ENCODE assay signal across 1 cellular context in the genomic region with DNA sequence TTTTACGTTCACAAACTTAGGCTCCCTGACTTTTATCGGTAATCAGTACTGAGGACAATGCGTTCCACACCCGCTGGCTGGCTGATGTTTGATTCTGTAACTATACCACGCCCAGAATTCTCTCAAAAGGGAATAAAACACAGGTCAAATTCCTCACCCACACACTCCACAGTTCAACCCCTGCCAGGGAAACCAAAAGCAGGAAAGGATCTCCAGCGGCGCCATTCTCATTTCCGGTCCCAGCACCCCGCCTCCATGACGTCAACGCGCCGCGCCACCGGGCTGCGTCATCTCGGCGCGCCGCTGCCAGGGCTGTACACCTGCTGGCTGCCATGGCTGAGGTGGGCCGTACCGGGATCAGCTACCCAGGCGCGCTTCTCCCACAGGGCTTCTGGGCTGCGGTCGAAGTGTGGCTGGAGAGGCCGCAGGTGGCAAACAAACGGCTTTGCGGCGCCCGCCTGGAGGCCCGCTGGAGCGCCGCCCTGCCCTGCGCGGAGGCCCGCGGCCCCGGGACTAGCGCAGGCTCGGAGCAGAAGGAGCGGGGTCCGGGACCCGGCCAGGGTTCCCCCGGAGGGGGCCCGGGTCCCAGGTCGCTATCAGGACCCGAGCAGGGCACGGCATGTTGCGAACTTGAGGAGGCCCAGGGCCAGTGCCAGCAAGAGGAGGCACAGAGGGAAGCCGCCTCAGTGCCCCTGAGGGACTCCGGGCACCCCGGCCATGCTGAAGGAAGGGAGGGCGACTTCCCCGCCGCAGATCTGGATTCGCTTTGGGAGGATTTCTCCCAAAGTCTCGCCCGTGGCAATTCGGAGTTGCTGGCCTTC.
TF ChIP-seq lines count a peak whose summit lies in the region.

A gene (minus strand): TSS at position 233 of the 821 bp plus-strand sequence. CDS start 24,202 bp downstream, outside the sequence.
A gene with protein sequence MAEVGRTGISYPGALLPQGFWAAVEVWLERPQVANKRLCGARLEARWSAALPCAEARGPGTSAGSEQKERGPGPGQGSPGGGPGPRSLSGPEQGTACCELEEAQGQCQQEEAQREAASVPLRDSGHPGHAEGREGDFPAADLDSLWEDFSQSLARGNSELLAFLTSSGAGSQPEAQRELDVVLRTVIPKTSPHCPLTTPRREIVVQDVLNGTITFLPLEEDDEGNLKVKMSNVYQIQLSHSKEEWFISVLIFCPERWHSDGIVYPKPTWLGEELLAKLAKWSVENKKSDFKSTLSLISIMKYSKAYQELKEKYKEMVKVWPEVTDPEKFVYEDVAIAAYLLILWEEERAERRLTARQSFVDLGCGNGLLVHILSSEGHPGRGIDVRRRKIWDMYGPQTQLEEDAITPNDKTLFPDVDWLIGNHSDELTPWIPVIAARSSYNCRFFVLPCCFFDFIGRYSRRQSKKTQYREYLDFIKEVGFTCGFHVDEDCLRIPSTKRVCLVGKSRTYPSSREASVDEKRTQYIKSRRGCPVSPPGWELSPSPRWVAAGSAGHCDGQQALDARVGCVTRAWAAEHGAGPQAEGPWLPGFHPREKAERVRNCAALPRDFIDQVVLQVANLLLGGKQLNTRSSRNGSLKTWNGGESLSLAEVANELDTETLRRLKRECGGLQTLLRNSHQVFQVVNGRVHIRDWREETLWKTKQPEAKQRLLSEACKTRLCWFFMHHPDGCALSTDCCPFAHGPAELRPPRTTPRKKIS (plus strand): TSS at position 287 of the 821 bp plus-strand sequence. CDS start 46 bp downstream, at position 333.

TF ChIP-seq in HEK293, 187 proteins besides CTCF, POLR2A, EP300 and RAD21 (continued from another document and continues in another):
- TF ChIP-seq, protein P1, sequence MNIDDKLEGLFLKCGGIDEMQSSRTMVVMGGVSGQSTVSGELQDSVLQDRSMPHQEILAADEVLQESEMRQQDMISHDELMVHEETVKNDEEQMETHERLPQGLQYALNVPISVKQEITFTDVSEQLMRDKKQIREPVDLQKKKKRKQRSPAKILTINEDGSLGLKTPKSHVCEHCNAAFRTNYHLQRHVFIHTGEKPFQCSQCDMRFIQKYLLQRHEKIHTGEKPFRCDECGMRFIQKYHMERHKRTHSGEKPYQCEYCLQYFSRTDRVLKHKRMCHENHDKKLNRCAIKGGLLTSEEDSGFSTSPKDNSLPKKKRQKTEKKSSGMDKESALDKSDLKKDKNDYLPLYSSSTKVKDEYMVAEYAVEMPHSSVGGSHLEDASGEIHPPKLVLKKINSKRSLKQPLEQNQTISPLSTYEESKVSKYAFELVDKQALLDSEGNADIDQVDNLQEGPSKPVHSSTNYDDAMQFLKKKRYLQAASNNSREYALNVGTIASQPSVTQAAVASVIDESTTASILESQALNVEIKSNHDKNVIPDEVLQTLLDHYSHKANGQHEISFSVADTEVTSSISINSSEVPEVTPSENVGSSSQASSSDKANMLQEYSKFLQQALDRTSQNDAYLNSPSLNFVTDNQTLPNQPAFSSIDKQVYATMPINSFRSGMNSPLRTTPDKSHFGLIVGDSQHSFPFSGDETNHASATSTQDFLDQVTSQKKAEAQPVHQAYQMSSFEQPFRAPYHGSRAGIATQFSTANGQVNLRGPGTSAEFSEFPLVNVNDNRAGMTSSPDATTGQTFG (tag by site-specific recombination; IDR thresholded peaks at IDR 0.05; ENCODE audit: borderline replicate concordance) = no peak
- no peak for TF ChIP-seq ZNF664 (tag by site-specific recombination; IDR thresholded peaks at IDR 0.05)
- no peak for TF ChIP-seq KLF1 (tag by site-specific recombination; IDR thresholded peaks at IDR 0.05)
- no peak for TF ChIP-seq GLI2 (tag by site-specific recombination; IDR thresholded peaks at IDR 0.05; ENCODE audit: borderline replicate concordance, low read depth)
- no peak for TF ChIP-seq TCF7L2 (IDR thresholded peaks at IDR 0.05; ENCODE audit: borderline replicate concordance, low read depth, low read length)
- TF ChIP-seq, protein P2, sequence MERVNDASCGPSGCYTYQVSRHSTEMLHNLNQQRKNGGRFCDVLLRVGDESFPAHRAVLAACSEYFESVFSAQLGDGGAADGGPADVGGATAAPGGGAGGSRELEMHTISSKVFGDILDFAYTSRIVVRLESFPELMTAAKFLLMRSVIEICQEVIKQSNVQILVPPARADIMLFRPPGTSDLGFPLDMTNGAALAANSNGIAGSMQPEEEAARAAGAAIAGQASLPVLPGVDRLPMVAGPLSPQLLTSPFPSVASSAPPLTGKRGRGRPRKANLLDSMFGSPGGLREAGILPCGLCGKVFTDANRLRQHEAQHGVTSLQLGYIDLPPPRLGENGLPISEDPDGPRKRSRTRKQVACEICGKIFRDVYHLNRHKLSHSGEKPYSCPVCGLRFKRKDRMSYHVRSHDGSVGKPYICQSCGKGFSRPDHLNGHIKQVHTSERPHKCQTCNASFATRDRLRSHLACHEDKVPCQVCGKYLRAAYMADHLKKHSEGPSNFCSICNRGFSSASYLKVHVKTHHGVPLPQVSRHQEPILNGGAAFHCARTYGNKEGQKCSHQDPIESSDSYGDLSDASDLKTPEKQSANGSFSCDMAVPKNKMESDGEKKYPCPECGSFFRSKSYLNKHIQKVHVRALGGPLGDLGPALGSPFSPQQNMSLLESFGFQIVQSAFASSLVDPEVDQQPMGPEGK (tag by site-specific recombination; IDR thresholded peaks at IDR 0.05) = no peak
- no peak for TF ChIP-seq ZSCAN30 (tag by site-specific recombination; IDR thresholded peaks at IDR 0.05)
- no peak for TF ChIP-seq ZNF596 (tag by site-specific recombination; IDR thresholded peaks at IDR 0.05)
- TF ChIP-seq ZNF514 (tag by site-specific recombination; IDR thresholded peaks at IDR 0.05) = no peak
- TF ChIP-seq ZNF292 (tag by site-specific recombination; IDR thresholded peaks at IDR 0.05; ENCODE audit: borderline replicate concordance, low read depth) = no peak
- no peak for TF ChIP-seq ZNF426 (tag by site-specific recombination; IDR thresholded peaks at IDR 0.05)
- TF ChIP-seq SCRT2 (tag by site-specific recombination; IDR thresholded peaks at IDR 0.05) = peak; percentile 82
- peak; percentile 89 for TF ChIP-seq ZBTB17 (tag by site-specific recombination; IDR thresholded peaks at IDR 0.05)
- no peak for TF ChIP-seq ZNF266 (tag by site-specific recombination; IDR thresholded peaks at IDR 0.05; ENCODE audit: low read depth)
- 0 out of 2 replicates have a peak, but pooled peaks have one; percentile 13 for TF ChIP-seq OSR2 (tag by site-specific recombination; IDR thresholded peaks at IDR 0.05)
- peak; percentile 61 for TF ChIP-seq ZXDB (tag by site-specific recombination; IDR thresholded peaks at IDR 0.05)
- TF ChIP-seq ZNF239 (tag by site-specific recombination; IDR thresholded peaks at IDR 0.05) = no peak
- TF ChIP-seq, protein P3, sequence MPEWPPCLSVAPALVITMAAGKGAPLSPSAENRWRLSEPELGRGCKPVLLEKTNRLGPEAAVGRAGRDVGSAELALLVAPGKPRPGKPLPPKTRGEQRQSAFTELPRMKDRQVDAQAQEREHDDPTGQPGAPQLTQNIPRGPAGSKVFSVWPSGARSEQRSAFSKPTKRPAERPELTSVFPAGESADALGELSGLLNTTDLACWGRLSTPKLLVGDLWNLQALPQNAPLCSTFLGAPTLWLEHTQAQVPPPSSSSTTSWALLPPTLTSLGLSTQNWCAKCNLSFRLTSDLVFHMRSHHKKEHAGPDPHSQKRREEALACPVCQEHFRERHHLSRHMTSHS (tag by site-specific recombination; IDR thresholded peaks at IDR 0.05) = no peak
- TF ChIP-seq ZNF621 (tag by site-specific recombination; IDR thresholded peaks at IDR 0.05) = no peak
- TF ChIP-seq KLF10 (tag by site-specific recombination; IDR thresholded peaks at IDR 0.05) = peak; percentile 25; the same call in 1 of the 2 replicates
- TF ChIP-seq HOXA7 (CRISPR knock-in tag; IDR thresholded peaks at IDR 0.05; ENCODE audit: borderline replicate concordance) = no peak
- TF ChIP-seq ZNF610 (tag by site-specific recombination; IDR thresholded peaks at IDR 0.05; ENCODE audit: borderline replicate concordance) = no peak
- TF ChIP-seq ZNF626 (tag by site-specific recombination; IDR thresholded peaks at IDR 0.05) = no peak
- no peak for TF ChIP-seq ZNF221 (tag by site-specific recombination; IDR thresholded peaks at IDR 0.05; ENCODE audit: borderline replicate concordance)
- TF ChIP-seq, protein P4, sequence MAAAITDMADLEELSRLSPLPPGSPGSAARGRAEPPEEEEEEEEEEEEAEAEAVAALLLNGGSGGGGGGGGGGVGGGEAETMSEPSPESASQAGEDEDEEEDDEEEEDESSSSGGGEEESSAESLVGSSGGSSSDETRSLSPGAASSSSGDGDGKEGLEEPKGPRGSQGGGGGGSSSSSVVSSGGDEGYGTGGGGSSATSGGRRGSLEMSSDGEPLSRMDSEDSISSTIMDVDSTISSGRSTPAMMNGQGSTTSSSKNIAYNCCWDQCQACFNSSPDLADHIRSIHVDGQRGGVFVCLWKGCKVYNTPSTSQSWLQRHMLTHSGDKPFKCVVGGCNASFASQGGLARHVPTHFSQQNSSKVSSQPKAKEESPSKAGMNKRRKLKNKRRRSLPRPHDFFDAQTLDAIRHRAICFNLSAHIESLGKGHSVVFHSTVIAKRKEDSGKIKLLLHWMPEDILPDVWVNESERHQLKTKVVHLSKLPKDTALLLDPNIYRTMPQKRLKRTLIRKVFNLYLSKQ (tag by site-specific recombination; IDR thresholded peaks at IDR 0.05; ENCODE audit: borderline replicate concordance) = no peak
- no peak for TF ChIP-seq ZNF530 (tag by site-specific recombination; IDR thresholded peaks at IDR 0.05; ENCODE audit: low read depth)
- TF ChIP-seq, protein P5, sequence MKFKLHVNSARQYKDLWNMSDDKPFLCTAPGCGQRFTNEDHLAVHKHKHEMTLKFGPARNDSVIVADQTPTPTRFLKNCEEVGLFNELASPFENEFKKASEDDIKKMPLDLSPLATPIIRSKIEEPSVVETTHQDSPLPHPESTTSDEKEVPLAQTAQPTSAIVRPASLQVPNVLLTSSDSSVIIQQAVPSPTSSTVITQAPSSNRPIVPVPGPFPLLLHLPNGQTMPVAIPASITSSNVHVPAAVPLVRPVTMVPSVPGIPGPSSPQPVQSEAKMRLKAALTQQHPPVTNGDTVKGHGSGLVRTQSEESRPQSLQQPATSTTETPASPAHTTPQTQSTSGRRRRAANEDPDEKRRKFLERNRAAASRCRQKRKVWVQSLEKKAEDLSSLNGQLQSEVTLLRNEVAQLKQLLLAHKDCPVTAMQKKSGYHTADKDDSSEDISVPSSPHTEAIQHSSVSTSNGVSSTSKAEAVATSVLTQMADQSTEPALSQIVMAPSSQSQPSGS (tag by site-specific recombination; IDR thresholded peaks at IDR 0.05; ENCODE audit: low read depth) = peak; percentile 94
- TF ChIP-seq ZNF48 (tag by site-specific recombination; IDR thresholded peaks at IDR 0.05) = no peak
- no peak for TF ChIP-seq ZNF202 (tag by site-specific recombination; IDR thresholded peaks at IDR 0.05; ENCODE audit: borderline replicate concordance)
- no peak for TF ChIP-seq ZSCAN16 (tag by site-specific recombination; IDR thresholded peaks at IDR 0.05)
- peak; percentile 40; the same call in 1 of the 2 replicates for TF ChIP-seq EGR2 (tag by site-specific recombination; IDR thresholded peaks at IDR 0.05; ENCODE audit: low read depth)
- TF ChIP-seq, protein P6, sequence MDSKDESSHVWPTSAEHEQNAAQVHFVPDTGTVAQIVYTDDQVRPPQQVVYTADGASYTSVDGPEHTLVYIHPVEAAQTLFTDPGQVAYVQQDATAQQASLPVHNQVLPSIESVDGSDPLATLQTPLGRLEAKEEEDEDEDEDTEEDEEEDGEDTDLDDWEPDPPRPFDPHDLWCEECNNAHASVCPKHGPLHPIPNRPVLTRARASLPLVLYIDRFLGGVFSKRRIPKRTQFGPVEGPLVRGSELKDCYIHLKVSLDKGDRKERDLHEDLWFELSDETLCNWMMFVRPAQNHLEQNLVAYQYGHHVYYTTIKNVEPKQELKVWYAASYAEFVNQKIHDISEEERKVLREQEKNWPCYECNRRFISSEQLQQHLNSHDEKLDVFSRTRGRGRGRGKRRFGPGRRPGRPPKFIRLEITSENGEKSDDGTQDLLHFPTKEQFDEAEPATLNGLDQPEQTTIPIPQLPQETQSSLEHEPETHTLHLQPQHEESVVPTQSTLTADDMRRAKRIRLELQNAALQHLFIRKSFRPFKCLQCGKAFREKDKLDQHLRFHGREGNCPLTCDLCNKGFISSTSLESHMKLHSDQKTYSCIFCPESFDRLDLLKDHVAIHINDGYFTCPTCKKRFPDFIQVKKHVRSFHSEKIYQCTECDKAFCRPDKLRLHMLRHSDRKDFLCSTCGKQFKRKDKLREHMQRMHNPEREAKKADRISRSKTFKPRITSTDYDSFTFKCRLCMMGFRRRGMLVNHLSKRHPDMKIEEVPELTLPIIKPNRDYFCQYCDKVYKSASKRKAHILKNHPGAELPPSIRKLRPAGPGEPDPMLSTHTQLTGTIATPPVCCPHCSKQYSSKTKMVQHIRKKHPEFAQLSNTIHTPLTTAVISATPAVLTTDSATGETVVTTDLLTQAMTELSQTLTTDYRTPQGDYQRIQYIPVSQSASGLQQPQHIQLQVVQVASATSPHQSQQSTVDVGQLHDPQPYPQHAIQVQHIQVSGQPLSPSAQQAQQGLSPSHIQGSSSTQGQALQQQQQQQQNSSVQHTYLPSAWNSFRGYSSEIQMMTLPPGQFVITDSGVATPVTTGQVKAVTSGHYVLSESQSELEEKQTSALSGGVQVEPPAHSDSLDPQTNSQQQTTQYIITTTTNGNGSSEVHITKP (tag by site-specific recombination; IDR thresholded peaks at IDR 0.05) = no peak
- TF ChIP-seq ZNF629 (tag by site-specific recombination; IDR thresholded peaks at IDR 0.05) = peak; percentile 97
- no peak for TF ChIP-seq SETDB1 (IDR thresholded peaks at IDR 0.05; ENCODE audit: insufficient read length, low read length)
- no peak for TF ChIP-seq ZNF654 (tag by site-specific recombination; IDR thresholded peaks at IDR 0.05; ENCODE audit: low read depth)
- no peak for TF ChIP-seq ZFP3 (tag by site-specific recombination; IDR thresholded peaks at IDR 0.05; ENCODE audit: low read depth)
- TF ChIP-seq, protein P7, sequence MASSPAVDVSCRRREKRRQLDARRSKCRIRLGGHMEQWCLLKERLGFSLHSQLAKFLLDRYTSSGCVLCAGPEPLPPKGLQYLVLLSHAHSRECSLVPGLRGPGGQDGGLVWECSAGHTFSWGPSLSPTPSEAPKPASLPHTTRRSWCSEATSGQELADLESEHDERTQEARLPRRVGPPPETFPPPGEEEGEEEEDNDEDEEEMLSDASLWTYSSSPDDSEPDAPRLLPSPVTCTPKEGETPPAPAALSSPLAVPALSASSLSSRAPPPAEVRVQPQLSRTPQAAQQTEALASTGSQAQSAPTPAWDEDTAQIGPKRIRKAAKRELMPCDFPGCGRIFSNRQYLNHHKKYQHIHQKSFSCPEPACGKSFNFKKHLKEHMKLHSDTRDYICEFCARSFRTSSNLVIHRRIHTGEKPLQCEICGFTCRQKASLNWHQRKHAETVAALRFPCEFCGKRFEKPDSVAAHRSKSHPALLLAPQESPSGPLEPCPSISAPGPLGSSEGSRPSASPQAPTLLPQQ (tag by site-specific recombination; IDR thresholded peaks at IDR 0.05) = no peak
- 0 out of 2 replicates have a peak, but pooled peaks have one; percentile 48 for TF ChIP-seq ZNF24 (tag by site-specific recombination; IDR thresholded peaks at IDR 0.05)
